Comparison of ENCODE assay signal across 11 cellular contexts in genomic region chr11:88544656-88545280, GRCh38.
DNase-seq lines count a peak whose midpoint lies in the region; ATAC-seq and TF ChIP-seq lines count a peak whose summit lies in the region.
"Had no signal": no experiment of that assay in that cellular context is flagged by ENCODE, and none has a peak within 500 bp of the region (broad histone marks: within the 10 kb centered on the region; RNA-seq: fewer than 3 reads in every experiment).

No MANE protein-coding gene starts in this region.

- no peak for TF ChIP-seq POLR2A in vagina (IDR thresholded peaks at IDR 0.05)

- DNase-seq in DND-41: no peak
- DNase-seq in coronary artery (ENCODE audit: low spot score): no peak
- no peak for DNase-seq in DMS79 treated with DMSO at 0.1 percent for 48 hours (lab: John Stamatoyannopoulos, UW)
- no peak for DNase-seq in cardiac septum (ENCODE audit: low spot score)
- no peak for DNase-seq in dorsolateral prefrontal cortex
- no peak for DNase-seq in vagina (ENCODE audit: extremely low spot score in 2 of 2)

- H3K4me3 ChIP-seq in DND-41 (ENCODE audit: low read depth in 1 of 2, low read length in 2 of 2) (no peak overlapping the region), coronary artery (no peak overlapping the region), dorsolateral prefrontal cortex (no peak overlapping the region), vagina (no peak overlapping the region)
- H3K4me3 ChIP-seq: BLaER1 treated with 17β-estradiol and CSF1 and Interleukin-3, amounts not matched to agents 10 nM and 100 nM; left ventricle myocardium inferior; ovary had no signal

- TF ChIP-seq CTCF in DND-41 (IDR thresholded peaks at IDR 0.05; ENCODE audit: borderline replicate concordance, extremely low read depth, low read length, poor library complexity, severe bottlenecking): no peak
- TF ChIP-seq CTCF in coronary artery (IDR thresholded peaks at IDR 0.05): peak; percentile 20
- TF ChIP-seq CTCF in dorsolateral prefrontal cortex (IDR thresholded peaks at IDR 0.05 in 54 of 56, conservative IDR thresholded peaks at IDR 0.05 in 2 of 56; ENCODE audit: low read depth in 1 of 56, partially characterized antibody in 56 of 56): peak in 14 of 56 donors; percentile 1 to 26 (median 8)
- no peak for TF ChIP-seq CTCF in vagina (IDR thresholded peaks at IDR 0.05)

- H4K20me1 ChIP-seq in DND-41 (ENCODE audit: insufficient read depth, low read length): no peaks in the 10 kb centered on the region
- H4K20me1 ChIP-seq: BLaER1 treated with 17β-estradiol and CSF1 and Interleukin-3, amounts not matched to agents 10 nM and 100 nM had no signal

- H3K9me3 ChIP-seq in DND-41 (ENCODE audit: insufficient read depth, low read length, severe bottlenecking) (no peaks in the 10 kb centered on the region), vagina (no peaks in the 10 kb centered on the region)
- H3K9me3 ChIP-seq: BLaER1 treated with 17β-estradiol and CSF1 and Interleukin-3, amounts not matched to agents 10 nM and 100 nM; left ventricle myocardium inferior; ovary had no signal

- H3K4me1 ChIP-seq in DND-41 (ENCODE audit: insufficient read depth, low read length) (no peaks in the 10 kb centered on the region), vagina (no peaks in the 10 kb centered on the region)
- H3K4me1 ChIP-seq: left ventricle myocardium inferior had no signal

- H3K27ac ChIP-seq in DND-41 (ENCODE audit: low read length) (no peak overlapping the region), coronary artery (no peak overlapping the region), dorsolateral prefrontal cortex (no peak overlapping the region), vagina (no peak overlapping the region)
- H3K27ac ChIP-seq: BLaER1 treated with 17β-estradiol and CSF1 and Interleukin-3, amounts not matched to agents 10 nM and 100 nM; left ventricle myocardium inferior; ovary had no signal

- H3K36me3 ChIP-seq in DND-41 (ENCODE audit: insufficient read depth, low read length): no peaks in the 10 kb centered on the region
- no peaks in the 10 kb centered on the region for H3K36me3 ChIP-seq in vagina
- H3K36me3 ChIP-seq: BLaER1 treated with 17β-estradiol and CSF1 and Interleukin-3, amounts not matched to agents 10 nM and 100 nM; left ventricle myocardium inferior; ovary had no signal

- H3K27me3 ChIP-seq in DND-41 (ENCODE audit: insufficient read depth, low read length, poor library complexity) (no peaks in the 10 kb centered on the region), dorsolateral prefrontal cortex (no peaks in the 10 kb centered on the region), vagina (no peaks in the 10 kb centered on the region)
- H3K27me3 ChIP-seq: BLaER1 treated with 17β-estradiol and CSF1 and Interleukin-3, amounts not matched to agents 10 nM and 100 nM; ovary had no signal

- no peak overlapping the region for H3K9ac ChIP-seq in DND-41 (ENCODE audit: low read depth, low read length)
- H3K9ac ChIP-seq: BLaER1 treated with 17β-estradiol and CSF1 and Interleukin-3, amounts not matched to agents 10 nM and 100 nM had no signal

- no peak overlapping the region for H3K4me2 ChIP-seq in DND-41 (ENCODE audit: insufficient read depth, low read length)

- H3K79me2 ChIP-seq in DND-41 (ENCODE audit: insufficient read depth, low read length): no peaks in the 10 kb centered on the region

- no peak overlapping the region for H2AFZ ChIP-seq in DND-41 (ENCODE audit: low read depth, low read length)

- intact Hi-C loops in cardiac septum (cut with DNase I): loop anchor here (5.0 kb wide), 1 partner anchor 312 kb away; no protein-coding TSS in a partner anchor
- intact Hi-C loops in dorsolateral prefrontal cortex (cut with DNase I): loop anchor here in 1 of 2 donors (10.0 kb wide), 1 partner anchor 1190 kb away; no protein-coding TSS in a partner anchor
- intact Hi-C loops in vagina (cut with DNase I): no loop called here

- ATAC-seq in DND-41 (ENCODE audit: insufficient read depth, low read depth) (peak; percentile 10; the same call in 1 of the 3 replicates), GM19467 (IDR thresholded peaks at IDR 0.05; ENCODE audit: unreplicated experiment) (peak; percentile 11), HG03280 (IDR thresholded peaks at IDR 0.05; ENCODE audit: unreplicated experiment) (peak; percentile 8)
